10 cellular contexts compared by ENCODE assay signal in genomic region chr17:45332989-45333701, GRCh38. TPM values are rescaled to one million over a fixed set of nuclear protein-coding genes. Genes with fewer than 3 reads are reported as not detected.
DNase-seq lines count a peak whose midpoint lies in the region; ATAC-seq and FAIRE-seq lines count a peak whose summit lies in the region.
"Had no signal": no experiment of that assay in that cellular context is flagged by ENCODE, and none has a peak within 500 bp of the region (broad histone marks: within the 10 kb centered on the region; RNA-seq: fewer than 3 reads in every experiment).

No MANE protein-coding gene starts in this region.

- no peak for ATAC-seq in sciatic nerve
- no peak for ATAC-seq in HG03025 (IDR thresholded peaks at IDR 0.05; ENCODE audit: low FRiP score, unreplicated experiment)

- intact Hi-C loops in sciatic nerve (cut with DNase I): no loop called here

- FAIRE-seq in GM18507 (lab: Jason Lieb, UNC): peak; percentile 83

- DNase-seq in GM18507 (ENCODE audit: extremely low spot score, insufficient read length, low read depth) (no peak), M059J (ENCODE audit: low read depth) (peak; percentile 55), amniotic epithelial cell (ENCODE audit: low read depth) (peak; percentile 39), sciatic nerve (ENCODE audit: low spot score) (peak; percentile 39), putamen (ENCODE audit: low spot score) (no peak), kidney glomerular epithelial cell (lab: John Stamatoyannopoulos, UW) (no peak)
- DNase-seq: activated T-cell treated with anti-CD3 and anti-CD28 coated beads, Interleukin-2, amount 50 U/mL, for 72 hours; NCI-H1694 treated with DMSO at 0.1 percent for 48 hours; thyroid gland had no signal

RNA-seq across cellular contexts. Expression of gene MAP3K14, which starts 16.3 kb away (rescaled TPM):
- 5.3 and 10.1 TPM in 2 replicates for total RNA-seq in M059J (2014; rRNA removed; shearing (Covaris generic))
- 19.1 TPM for total RNA-seq in sciatic nerve

Comparison
In these comparisons a context has a peak if more than half of its experiments do, and no peak if none do; other contexts are left out.
1. DNase-seq: peak in M059J (single experiment), amniotic epithelial cell (single experiment) and sciatic nerve (single experiment); none in GM18507 (single experiment), putamen (single experiment) and kidney glomerular epithelial cell (single experiment).